ENCODE assay signal across 1 cellular context in genomic region chr6:150417899-150418824, GRCh38.
TF ChIP-seq lines count a peak whose summit lies in the region.

No MANE protein-coding gene starts in this region.

TF ChIP-seq in H1, 55 proteins besides CTCF, POLR2A, EP300 and RAD21:
- TF ChIP-seq ATF2 (IDR thresholded peaks at IDR 0.05; ENCODE audit: low read length) (no peak), FOSL1 (IDR thresholded peaks at IDR 0.05; ENCODE audit: insufficient read depth, low read depth, low read length) (no peak), TAF1 (IDR thresholded peaks at IDR 0.05; ENCODE audit: low read depth, low read length) (no peak), EGR1 (IDR thresholded peaks at IDR 0.05; ENCODE audit: borderline replicate concordance, low read depth, low read length) (no peak), JUN (IDR thresholded peaks at IDR 0.05; ENCODE audit: low read depth, low read length) (no peak), SP4 (IDR thresholded peaks at IDR 0.05; ENCODE audit: low read length) (no peak), CBX5 (IDR thresholded peaks at IDR 0.05; ENCODE audit: low read depth, low read length) (no peak), SIRT6 (IDR thresholded peaks at IDR 0.05; ENCODE audit: low read length) (no peak)
